In genomic region chr2:74457129-74457548, GRCh38 we compare ENCODE assay signal across 8 cellular contexts. TPM values are rescaled to one million over a fixed set of nuclear protein-coding genes. Genes with fewer than 3 reads are reported as not detected.
DNase-seq lines count a peak whose midpoint lies in the region; ATAC-seq and TF ChIP-seq lines count a peak whose summit lies in the region.

No MANE protein-coding gene starts in this region.

- peaks cover 29% of the 10 kb centered on the region for H3K79me2 ChIP-seq in mammary epithelial cell (ENCODE audit: insufficient read depth, low read length)

- H4K20me1 ChIP-seq in mammary epithelial cell (ENCODE audit: insufficient read depth, low read length) = no peaks in the 10 kb centered on the region

- H3K9me3 ChIP-seq in CD4-positive, CD25-positive, alpha-beta regulatory T cell (ENCODE audit: control insufficient read depth in 2 of 2, low read length in 2 of 2) = no peaks in the 10 kb centered on the region
- H3K9me3 ChIP-seq in mammary epithelial cell (replicated peaks; ENCODE audit: insufficient read depth, low read length) = no peaks in the 10 kb centered on the region
- no peaks in the 10 kb centered on the region for H3K9me3 ChIP-seq in mucosa of rectum (ENCODE audit: control insufficient read depth in 2 of 2, low read length in 2 of 2)

- H3K9me3 Mint-ChIP-seq in CD4-positive, CD25-positive, alpha-beta regulatory T cell = peaks cover 0 to 2% (median 0%) of the 10 kb centered on the region in 7 donors

- H3K27me3 ChIP-seq in CD4-positive, CD25-positive, alpha-beta regulatory T cell (ENCODE audit: control insufficient read depth, insufficient read depth, low read length) = no peaks in the 10 kb centered on the region
- no peaks in the 10 kb centered on the region for H3K27me3 ChIP-seq in mammary epithelial cell (ENCODE audit: insufficient read depth, low read length)
- H3K27me3 ChIP-seq in mucosa of rectum (ENCODE audit: control insufficient read depth in 2 of 2, insufficient read depth in 2 of 2, low read length in 2 of 2) = no peaks in the 10 kb centered on the region

- no peak for TF ChIP-seq CTCF in mammary epithelial cell (conservative IDR thresholded peaks at IDR 0.05 in 1 of 2, IDR thresholded peaks at IDR 0.05 in 1 of 2; ENCODE audit: extremely low read depth in 1 of 2, insufficient read depth in 1 of 2, low read depth in 1 of 2, low read length in 2 of 2)

- H3K27ac Mint-ChIP-seq in CD4-positive, CD25-positive, alpha-beta regulatory T cell = peak overlapping the region; percentile 97 to 99 (median 99)

- dilution Hi-C loops in mammary epithelial cell (cut with HindIII; ENCODE audit: low sequenced_read_pairs) = loop anchor here (5.0 kb wide), 2 partner anchors 60 to 70 kb away; partner anchors contain the start of genes AUP1, DQX1 and HTRA2

- peaks cover 4% of the 10 kb centered on the region for H3K27me3 Mint-ChIP-seq in CD4-positive, CD25-positive, alpha-beta regulatory T cell

- CTCF ChIA-PET in mammary epithelial cell (lab: Charles Lee; ENCODE audit: low non-redundant PET) = no interaction called here

- peaks cover 4% of the 10 kb centered on the region for H3K36me3 Mint-ChIP-seq in CD4-positive, CD25-positive, alpha-beta regulatory T cell

- H2AFZ ChIP-seq in mammary epithelial cell (ENCODE audit: low read depth, low read length) = peak overlapping the region; percentile 90

- H3K4me1 Mint-ChIP-seq in CD4-positive, CD25-positive, alpha-beta regulatory T cell = peaks cover 20 to 73% (median 45%) of the 10 kb centered on the region in 4 donors

- peak overlapping the region; percentile 99 for H3K27ac ChIP-seq in CD4-positive, CD25-positive, alpha-beta regulatory T cell (ENCODE audit: insufficient read depth, low read length, poor library complexity, severe bottlenecking)
- H3K27ac ChIP-seq in mammary epithelial cell (ENCODE audit: insufficient read depth, low read depth, low read length) (peak overlapping the region; percentile 90), mucosa of rectum (ENCODE audit: low read depth in 2 of 2, low read length in 2 of 2) (peak overlapping the region; percentile 94 to 100)

- no peak for DNase-seq in CD4-positive, CD25-positive, alpha-beta regulatory T cell
- DNase-seq in Jurkat, Clone E6-1 (ENCODE audit: low read depth, low spot score) = no peak
- DNase-seq in mammary epithelial cell = no peak
- DNase-seq in effector CD8-positive, alpha-beta T cell (lab: John Stamatoyannopoulos, UW) = no peak

- peak overlapping the region; percentile 95 to 98 (median 97) for H3K4me3 Mint-ChIP-seq in CD4-positive, CD25-positive, alpha-beta regulatory T cell

- 3% methylated on average over 7 of the region's 27 CpGs for WGBS in mammary epithelial cell (ENCODE audit: low coverage, missing lambda C conversion rate)

- H3K36me3 ChIP-seq in CD4-positive, CD25-positive, alpha-beta regulatory T cell (ENCODE audit: control insufficient read depth, insufficient read depth, low read length) = peaks cover 2% of the 10 kb centered on the region
- H3K36me3 ChIP-seq in mammary epithelial cell (ENCODE audit: insufficient read depth, low read length) = no peaks in the 10 kb centered on the region
- peaks cover 8 to 11% of the 10 kb centered on the region in 2 donors for H3K36me3 ChIP-seq in mucosa of rectum (ENCODE audit: control insufficient read depth in 2 of 2, insufficient read depth in 2 of 2, low read length in 2 of 2)

- H3K4me3 ChIP-seq in CD4-positive, CD25-positive, alpha-beta regulatory T cell (ENCODE audit: low read depth, low read length) = peak overlapping the region; percentile 90
- peak overlapping the region; percentile 84 for H3K4me3 ChIP-seq in Jurkat, Clone E6-1 (ENCODE audit: low read length)
- H3K4me3 ChIP-seq in mammary epithelial cell (replicated peaks in 1 of 3; ENCODE audit: insufficient read depth in 1 of 3, low read depth in 2 of 3, low read length in 3 of 3) (peak overlapping the region; percentile 49 to 75 (median 67)), mucosa of rectum (ENCODE audit: low read length in 2 of 2) (peak overlapping the region; percentile 82 to 91)

- in situ Hi-C loops in mammary epithelial cell (cut with MboI; ENCODE audit: low sequenced_read_pairs in 2 of 2) = no loop called here

- intact Hi-C loops in mammary epithelial cell (cut with micrococcal nuclease) = loop anchor here (5.0 kb wide), 1 partner anchor 125 kb away; no protein-coding TSS in a partner anchor

- H3K4me2 ChIP-seq in mammary epithelial cell (ENCODE audit: insufficient read depth, low read depth, low read length) = peak overlapping the region; percentile 99

- H3K9ac ChIP-seq in mammary epithelial cell (ENCODE audit: insufficient read depth, low read length) = peak overlapping the region; percentile 65
- H3K9ac ChIP-seq in mucosa of rectum (ENCODE audit: low read depth in 1 of 2, low read length in 2 of 2) = peak overlapping the region; percentile 71 to 77

- peaks cover 50% of the 10 kb centered on the region for H3K4me1 ChIP-seq in CD4-positive, CD25-positive, alpha-beta regulatory T cell (ENCODE audit: control insufficient read depth, insufficient read depth, low read length, poor library complexity, severe bottlenecking)
- H3K4me1 ChIP-seq in mammary epithelial cell (ENCODE audit: insufficient read depth, low read length) = peaks cover 30% of the 10 kb centered on the region
- peaks cover 25 to 26% of the 10 kb centered on the region in 2 donors for H3K4me1 ChIP-seq in mucosa of rectum (ENCODE audit: control insufficient read depth in 2 of 2, insufficient read depth in 2 of 2, low read length in 2 of 2)

- ATAC-seq in CD4-positive, CD25-positive, alpha-beta regulatory T cell (ENCODE audit: low read depth in 2 of 2) = no peak
- ATAC-seq in activated CD4-positive, CD25-positive, alpha-beta regulatory T cell treated with anti-CD3 and anti-CD28 coated beads, Interleukin-2, amount 50 U/mL, for 24 hours = no peak
- ATAC-seq in GM19463 (IDR thresholded peaks at IDR 0.05; ENCODE audit: unreplicated experiment) = no peak
- no peak for ATAC-seq in GM21381 (IDR thresholded peaks at IDR 0.05; ENCODE audit: unreplicated experiment)

- TSS peak; percentile 24 for BruUV-seq in mammary epithelial cell (replicated peaks; lab: Mats Ljungman, UMichigan)

RNA-seq across cellular contexts. Expression of gene WBP1, which starts 1.1 kb away (rescaled TPM):
- 79.5 TPM for total RNA-seq in CD4-positive, CD25-positive, alpha-beta regulatory T cell
- 10 to 100 TPM; 33.5 to 46.7 (median 37.2) TPM for polyA plus RNA-seq in CD4-positive, CD25-positive, alpha-beta regulatory T cell
- 88.4 TPM for polyA plus RNA-seq in Jurkat, Clone E6-1 (2012; ENCODE audit: insufficient read depth, insufficient read length)
- total RNA-seq in mammary epithelial cell = 10 to 100 TPM; 42.7 to 79.3 TPM
- polyA plus RNA-seq in mammary epithelial cell = 71.6 TPM
- 64.7 TPM for polyA minus RNA-seq in mammary epithelial cell

RNA-seq across cellular contexts. Expression of gene INO80B, which starts 2.3 kb away (rescaled TPM):
- 62.6 TPM for total RNA-seq in CD4-positive, CD25-positive, alpha-beta regulatory T cell
- polyA plus RNA-seq in CD4-positive, CD25-positive, alpha-beta regulatory T cell = 1 to 10 TPM; 5.0 to 9.3 (median 5.7) TPM
- polyA plus RNA-seq in Jurkat, Clone E6-1 (2012; ENCODE audit: insufficient read depth, insufficient read length) = 33.5 TPM
- 10 to 100 TPM; 15.0 to 43.2 TPM for total RNA-seq in mammary epithelial cell
- polyA plus RNA-seq in mammary epithelial cell = 11.7 TPM
- polyA minus RNA-seq in mammary epithelial cell = 0.47 TPM

RNA-seq across cellular contexts. Expression of gene MOGS, which starts 8.0 kb away (rescaled TPM):
- 56.8 TPM for total RNA-seq in CD4-positive, CD25-positive, alpha-beta regulatory T cell
- 10 to 100 TPM; 31.7 to 38.0 (median 34.8) TPM for polyA plus RNA-seq in CD4-positive, CD25-positive, alpha-beta regulatory T cell
- polyA plus RNA-seq in Jurkat, Clone E6-1 (2012; ENCODE audit: insufficient read depth, insufficient read length) = 51.8 TPM
- total RNA-seq in mammary epithelial cell = 10 to 100 TPM; 67.2 to 67.8 TPM
- polyA plus RNA-seq in mammary epithelial cell = 57.4 TPM
- polyA minus RNA-seq in mammary epithelial cell = 129 TPM

RNA-seq across cellular contexts. Expression of gene MRPL53, which starts 15.3 kb away (rescaled TPM):
- total RNA-seq in CD4-positive, CD25-positive, alpha-beta regulatory T cell = 57.2 TPM
- 100 to 1,000 TPM; 120 to 163 (median 137) TPM for polyA plus RNA-seq in CD4-positive, CD25-positive, alpha-beta regulatory T cell
- polyA plus RNA-seq in Jurkat, Clone E6-1 (2012; ENCODE audit: insufficient read depth, insufficient read length) = 148 TPM
- total RNA-seq in mammary epithelial cell = 10 to 100 TPM in 1 of 2 donors, 1 to 10 TPM in 1; 9.3 to 70.1 TPM
- polyA plus RNA-seq in mammary epithelial cell = 49.6 TPM
- 15.0 TPM for polyA minus RNA-seq in mammary epithelial cell

RNA-seq across cellular contexts. Expression of gene RTKN, which starts 15.4 kb away (rescaled TPM):
- 0.39 TPM for total RNA-seq in CD4-positive, CD25-positive, alpha-beta regulatory T cell
- polyA plus RNA-seq in CD4-positive, CD25-positive, alpha-beta regulatory T cell = under 1 TPM in 2 of 4 donors, not detected in 2; 0.34 TPM
- 2.0 TPM for polyA plus RNA-seq in Jurkat, Clone E6-1 (2012; ENCODE audit: insufficient read depth, insufficient read length)
- total RNA-seq in mammary epithelial cell = 100 to 1,000 TPM; 124 to 206 TPM
- polyA plus RNA-seq in mammary epithelial cell = 99.4 TPM
- polyA minus RNA-seq in mammary epithelial cell = 77.8 TPM
